23 cellular contexts compared by ENCODE assay signal in genomic region chr3:175288616-175289015, GRCh38.
"Had no signal": no experiment of that assay in that cellular context is flagged by ENCODE, and none has a peak within 500 bp of the region (broad histone marks: within the 10 kb centered on the region; RNA-seq: fewer than 3 reads in every experiment).

No MANE protein-coding gene starts in this region.

- H3K4me3 Mint-ChIP-seq: activated B cell treated with CpG ODN at 0.5 μM for 24 hours; activated CD4-positive, alpha-beta memory T cell treated with anti-CD3 and anti-CD28 coated beads for 36 hours; activated naive CD8-positive, alpha-beta T cell; activated T-helper 1 cell treated with anti-CD3 and anti-CD28 coated beads, Interleukin-12 subunit alpha, Interleukin-12 subunit beta, Interleukin-2, Interleukin-4 antibody, amounts not matched to agents 30 ng/mL and 10 ng/mL and 1 ng/mL, durations not matched to agents 14 hours and 24 hours and 36 hours; dendritic cell treated with granulocyte-macrophage colony-stimulating factor and Interleukin-4, amounts not matched to agents 40 ng/mL and 50 ng/mL, for 4 days; stimulated activated naive CD8-positive, alpha-beta T cell treated with anti-CD3 and anti-CD28 coated beads, Interleukin-15, Interleukin-2, amounts not matched to agents 100 ng/mL and 50 ng/mL, for 24 hours had no signal

- H3K27ac ChIP-seq: tibial nerve had no signal

- H3K27me3 ChIP-seq: tibial nerve had no signal

- H3K27ac Mint-ChIP-seq: activated B cell treated with CpG ODN at 0.5 μM for 24 hours; activated CD4-positive, alpha-beta memory T cell treated with anti-CD3 and anti-CD28 coated beads for 36 hours; activated naive CD8-positive, alpha-beta T cell; activated T-helper 1 cell treated with anti-CD3 and anti-CD28 coated beads, Interleukin-12 subunit alpha, Interleukin-12 subunit beta, Interleukin-2, Interleukin-4 antibody, amounts not matched to agents 30 ng/mL and 10 ng/mL and 1 ng/mL, durations not matched to agents 14 hours and 24 hours and 36 hours; dendritic cell treated with granulocyte-macrophage colony-stimulating factor and Interleukin-4, amounts not matched to agents 40 ng/mL and 50 ng/mL, for 4 days; stimulated activated naive CD8-positive, alpha-beta T cell treated with anti-CD3 and anti-CD28 coated beads, Interleukin-15, Interleukin-2, amounts not matched to agents 100 ng/mL and 50 ng/mL, for 24 hours had no signal

- H3K4me3 ChIP-seq: tibial nerve had no signal

- H3K36me3 Mint-ChIP-seq: activated CD4-positive, alpha-beta memory T cell treated with anti-CD3 and anti-CD28 coated beads for 36 hours; activated naive CD8-positive, alpha-beta T cell had no signal

- H3K9me3 Mint-ChIP-seq: activated B cell treated with CpG ODN at 0.5 μM for 24 hours; activated CD4-positive, alpha-beta memory T cell treated with anti-CD3 and anti-CD28 coated beads for 36 hours; activated T-helper 1 cell treated with anti-CD3 and anti-CD28 coated beads, Interleukin-12 subunit alpha, Interleukin-12 subunit beta, Interleukin-2, Interleukin-4 antibody, amounts not matched to agents 30 ng/mL and 10 ng/mL and 1 ng/mL, durations not matched to agents 14 hours and 24 hours and 36 hours; dendritic cell treated with granulocyte-macrophage colony-stimulating factor and Interleukin-4, amounts not matched to agents 40 ng/mL and 50 ng/mL, for 4 days; stimulated activated naive CD8-positive, alpha-beta T cell treated with anti-CD3 and anti-CD28 coated beads, Interleukin-15, Interleukin-2, amounts not matched to agents 100 ng/mL and 50 ng/mL, for 24 hours had no signal

- H3K9me3 ChIP-seq: tibial nerve had no signal

- H3K4me1 Mint-ChIP-seq: activated B cell treated with CpG ODN at 0.5 μM for 24 hours had no signal

- ATAC-seq: esophagus mucosa, left lobe of liver had no signal

- DNase-seq: activated B cell treated with CpG ODN at 0.5 μM for 24 hours; activated CD4-positive, alpha-beta memory T cell treated with anti-CD3 and anti-CD28 coated beads for 36 hours; activated CD4-positive, alpha-beta T cell treated with anti-CD3 and anti-CD28 coated beads for 4 hours; activated gamma-delta T cell treated with Interleukin-2 at 50 U/mL for 16 hours; activated T-cell treated with anti-CD3 and anti-CD28 coated beads for 4 hours; amniotic stem cell; effector CD8-positive, alpha-beta T cell; foreskin fibroblast; glutamatergic neuron; hypothalamus; occipital lobe; posterior cingulate gyrus; retina; stimulated activated CD4-positive, alpha-beta T cell treated with anti-CD3 and anti-CD28 coated beads, Interleukin-2, amount 100 ng/mL, for 48 hours; T-helper 1 cell; T-helper 9 cell had no signal

- H3K36me3 ChIP-seq: tibial nerve had no signal

- H3K27me3 Mint-ChIP-seq: activated B cell treated with CpG ODN at 0.5 μM for 24 hours; activated CD4-positive, alpha-beta memory T cell treated with anti-CD3 and anti-CD28 coated beads for 36 hours; activated naive CD8-positive, alpha-beta T cell; dendritic cell treated with granulocyte-macrophage colony-stimulating factor and Interleukin-4, amounts not matched to agents 40 ng/mL and 50 ng/mL, for 4 days; stimulated activated naive CD8-positive, alpha-beta T cell treated with anti-CD3 and anti-CD28 coated beads, Interleukin-15, Interleukin-2, amounts not matched to agents 100 ng/mL and 50 ng/mL, for 24 hours had no signal
